Comparison of ENCODE assay signal across 1 cellular context in genomic region chrX:115229337-115229991, GRCh38.
TF ChIP-seq lines count a peak whose summit lies in the region.

No MANE protein-coding gene starts in this region.

TF ChIP-seq in GM23338, 12 proteins besides CTCF, POLR2A, EP300 and RAD21 (continued from another document):
- TF ChIP-seq, protein P1, sequence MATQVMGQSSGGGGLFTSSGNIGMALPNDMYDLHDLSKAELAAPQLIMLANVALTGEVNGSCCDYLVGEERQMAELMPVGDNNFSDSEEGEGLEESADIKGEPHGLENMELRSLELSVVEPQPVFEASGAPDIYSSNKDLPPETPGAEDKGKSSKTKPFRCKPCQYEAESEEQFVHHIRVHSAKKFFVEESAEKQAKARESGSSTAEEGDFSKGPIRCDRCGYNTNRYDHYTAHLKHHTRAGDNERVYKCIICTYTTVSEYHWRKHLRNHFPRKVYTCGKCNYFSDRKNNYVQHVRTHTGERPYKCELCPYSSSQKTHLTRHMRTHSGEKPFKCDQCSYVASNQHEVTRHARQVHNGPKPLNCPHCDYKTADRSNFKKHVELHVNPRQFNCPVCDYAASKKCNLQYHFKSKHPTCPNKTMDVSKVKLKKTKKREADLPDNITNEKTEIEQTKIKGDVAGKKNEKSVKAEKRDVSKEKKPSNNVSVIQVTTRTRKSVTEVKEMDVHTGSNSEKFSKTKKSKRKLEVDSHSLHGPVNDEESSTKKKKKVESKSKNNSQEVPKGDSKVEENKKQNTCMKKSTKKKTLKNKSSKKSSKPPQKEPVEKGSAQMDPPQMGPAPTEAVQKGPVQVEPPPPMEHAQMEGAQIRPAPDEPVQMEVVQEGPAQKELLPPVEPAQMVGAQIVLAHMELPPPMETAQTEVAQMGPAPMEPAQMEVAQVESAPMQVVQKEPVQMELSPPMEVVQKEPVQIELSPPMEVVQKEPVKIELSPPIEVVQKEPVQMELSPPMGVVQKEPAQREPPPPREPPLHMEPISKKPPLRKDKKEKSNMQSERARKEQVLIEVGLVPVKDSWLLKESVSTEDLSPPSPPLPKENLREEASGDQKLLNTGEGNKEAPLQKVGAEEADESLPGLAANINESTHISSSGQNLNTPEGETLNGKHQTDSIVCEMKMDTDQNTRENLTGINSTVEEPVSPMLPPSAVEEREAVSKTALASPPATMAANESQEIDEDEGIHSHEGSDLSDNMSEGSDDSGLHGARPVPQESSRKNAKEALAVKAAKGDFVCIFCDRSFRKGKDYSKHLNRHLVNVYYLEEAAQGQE (IDR thresholded peaks at IDR 0.05; ENCODE audit: unreplicated experiment), result no peak
- TF ChIP-seq EZH2phosphoT487 (IDR thresholded peaks at IDR 0.05; ENCODE audit: unreplicated experiment) (no peak), CREB1 (CRISPR knock-in tag; IDR thresholded peaks at IDR 0.05; ENCODE audit: low read depth) (no peak), ZNF331 (CRISPR knock-in tag; IDR thresholded peaks at IDR 0.05; ENCODE audit: low read depth) (no peak), STAT1 (IDR thresholded peaks at IDR 0.05; ENCODE audit: unreplicated experiment) (no peak), NANOG (IDR thresholded peaks at IDR 0.05; ENCODE audit: borderline replicate concordance) (no peak)
- TF ChIP-seq, protein P2, sequence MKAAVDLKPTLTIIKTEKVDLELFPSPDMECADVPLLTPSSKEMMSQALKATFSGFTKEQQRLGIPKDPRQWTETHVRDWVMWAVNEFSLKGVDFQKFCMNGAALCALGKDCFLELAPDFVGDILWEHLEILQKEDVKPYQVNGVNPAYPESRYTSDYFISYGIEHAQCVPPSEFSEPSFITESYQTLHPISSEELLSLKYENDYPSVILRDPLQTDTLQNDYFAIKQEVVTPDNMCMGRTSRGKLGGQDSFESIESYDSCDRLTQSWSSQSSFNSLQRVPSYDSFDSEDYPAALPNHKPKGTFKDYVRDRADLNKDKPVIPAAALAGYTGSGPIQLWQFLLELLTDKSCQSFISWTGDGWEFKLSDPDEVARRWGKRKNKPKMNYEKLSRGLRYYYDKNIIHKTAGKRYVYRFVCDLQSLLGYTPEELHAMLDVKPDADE (IDR thresholded peaks at IDR 0.05), result no peak
